In the genomic region with DNA sequence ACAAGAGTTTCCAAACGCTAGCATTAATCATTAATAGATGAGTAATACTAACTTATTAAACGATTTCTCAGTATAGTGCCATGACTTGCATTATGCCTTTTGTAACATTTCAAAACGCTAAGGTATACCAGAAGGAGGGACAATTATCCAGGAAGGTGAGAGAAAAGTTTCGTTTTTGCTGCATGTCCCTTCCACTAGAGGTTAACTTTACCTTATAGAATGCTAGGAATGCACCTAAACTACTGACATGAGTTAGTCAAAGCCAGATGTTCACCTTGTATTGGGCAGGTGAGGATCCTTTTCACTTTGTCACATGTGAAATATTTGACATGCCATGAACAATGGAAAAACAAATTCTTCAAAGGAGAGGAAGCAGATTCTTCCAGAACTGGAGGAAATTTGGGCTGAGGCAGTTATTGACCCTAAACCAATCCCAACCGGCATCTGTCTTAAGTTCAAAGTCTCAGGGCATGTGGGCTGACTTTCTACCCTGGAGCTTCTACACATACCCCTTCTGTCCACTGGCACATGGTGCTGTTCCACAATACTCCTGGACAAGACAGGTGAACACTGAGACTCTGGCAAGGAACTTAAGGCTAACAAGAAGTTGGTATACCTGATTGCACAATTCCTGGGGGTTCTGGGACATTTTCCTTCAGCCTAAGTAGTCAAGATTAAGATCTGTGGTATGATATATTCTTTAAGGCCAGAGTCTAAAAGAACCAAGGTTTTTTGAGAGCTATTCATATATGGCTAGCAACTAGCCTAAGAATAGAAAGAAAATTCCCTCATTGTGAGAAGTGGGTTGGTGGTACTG, we compare ENCODE assay signal across 11 cellular contexts. TPM values are rescaled to one million over a fixed set of nuclear protein-coding genes. Genes with fewer than 3 reads are reported as not detected.
DNase-seq lines count a peak whose midpoint lies in the region; ATAC-seq and TF ChIP-seq lines count a peak whose summit lies in the region.
"Had no signal": no experiment of that assay in that cellular context is flagged by ENCODE, and none has a peak within 500 bp of the region (broad histone marks: within the 10 kb centered on the region; RNA-seq: fewer than 3 reads in every experiment).

No MANE protein-coding gene starts in this region.

- no peaks in the 10 kb centered on the region for H3K27me3 ChIP-seq in right atrium auricular region
- peaks cover 0 to 5% (median 0%) of the 10 kb centered on the region in 45 donors for H3K27me3 ChIP-seq in dorsolateral prefrontal cortex
- peaks cover 28% of the 10 kb centered on the region for H3K27me3 ChIP-seq in mucosa of stomach (ENCODE audit: control insufficient read depth, insufficient read depth, low read length)
- H3K27me3 ChIP-seq in uterus: no peaks in the 10 kb centered on the region

- H3K4me3 ChIP-seq in right atrium auricular region (peak overlapping the region; percentile 78 to 81), dorsolateral prefrontal cortex (peak overlapping the region; percentile 57 to 93 (median 80)), mucosa of stomach (ENCODE audit: low read length) (peak overlapping the region; percentile 82), uterus (peak overlapping the region in 1 of 2 donors; percentile 89)

- TF ChIP-seq CTCF in right atrium auricular region (IDR thresholded peaks at IDR 0.05): no peak
- TF ChIP-seq CTCF in dorsolateral prefrontal cortex (IDR thresholded peaks at IDR 0.05 in 54 of 56, conservative IDR thresholded peaks at IDR 0.05 in 2 of 56; ENCODE audit: low read depth in 1 of 56, partially characterized antibody in 56 of 56): no peak
- TF ChIP-seq CTCF in uterus (IDR thresholded peaks at IDR 0.05): no peak

- no peak for DNase-seq in right atrium auricular region (ENCODE audit: low spot score)
- DNase-seq in left ventricle myocardium superior: no peak
- DNase-seq in dorsolateral prefrontal cortex: no peak
- no peak for DNase-seq in uterus
- DNase-seq in UCSD-AML1 (lab: John Stamatoyannopoulos, UW; ENCODE audit: unreplicated experiment): no peak
- DNase-seq: effector CD4-positive, alpha-beta T cell; NCI-H446; stimulated activated CD8-positive, alpha-beta memory T cell treated with anti-CD3 and anti-CD28 coated beads, Interleukin-4, amount 100 ng/mL, for 48 hours had no signal

- H3K4me1 ChIP-seq in right atrium auricular region (peaks cover 0 to 40% of the 10 kb centered on the region in 2 donors), mucosa of stomach (ENCODE audit: control insufficient read depth, insufficient read depth, low read length) (peaks cover 15% of the 10 kb centered on the region), uterus (peaks cover 0 to 3% of the 10 kb centered on the region in 2 donors)

- intact Hi-C loops in left ventricle myocardium superior (cut with micrococcal nuclease) (no loop called here), dorsolateral prefrontal cortex (cut with DNase I) (loop anchor here (5.0 to 10.0 kb wide), 5 partner anchors 159 to 607 kb away; a partner anchor contains a TSS), uterus (cut with DNase I; ENCODE audit: low total_unique reads) (no loop called here)

- H3K27ac ChIP-seq in right atrium auricular region: peak overlapping the region; percentile 90 to 97
- H3K27ac ChIP-seq in dorsolateral prefrontal cortex: peak overlapping the region in 33 of 59 donors; percentile 3 to 91 (median 84)
- H3K27ac ChIP-seq in uterus: peak overlapping the region; percentile 69 to 77

- ATAC-seq in left ventricle myocardium superior (no peak), HG02623 (IDR thresholded peaks at IDR 0.05; ENCODE audit: unreplicated experiment) (no peak), GM18511 (IDR thresholded peaks at IDR 0.05; ENCODE audit: unreplicated experiment) (no peak)

- peak overlapping the region; percentile 67 for H3K9ac ChIP-seq in mucosa of stomach (ENCODE audit: low read length)

- H3K36me3 ChIP-seq in right atrium auricular region (no peaks in the 10 kb centered on the region), mucosa of stomach (ENCODE audit: control insufficient read depth, insufficient read depth, low read length) (no peaks in the 10 kb centered on the region), uterus (no peaks in the 10 kb centered on the region)

- no peak for TF ChIP-seq POLR2A in uterus (IDR thresholded peaks at IDR 0.05)

- no peaks in the 10 kb centered on the region for H3K9me3 ChIP-seq in right atrium auricular region
- no peaks in the 10 kb centered on the region for H3K9me3 ChIP-seq in mucosa of stomach (ENCODE audit: control insufficient read depth, low read length)
- H3K9me3 ChIP-seq in uterus: no peaks in the 10 kb centered on the region

RNA-seq across cellular contexts. Expression of a gene that starts 2.5 kb away (rescaled TPM):
- 10 to 100 TPM; 45.3 to 66.9 TPM for total RNA-seq in right atrium auricular region
- total RNA-seq in left ventricle myocardium superior: 132 TPM
- total RNA-seq in dorsolateral prefrontal cortex: 10 to 100 TPM in 119 of 120 experiments, 1 to 10 TPM in 1; 4.7 to 39.6 (median 23.5) TPM
- 10 to 100 TPM in 3 of 4 donors, 1 to 10 TPM in 1; 8.5 to 99.5 (median 19.4) TPM for total RNA-seq in uterus

Comparison
In these comparisons a context has a peak if more than half of its experiments do, and no peak if none do; other contexts are left out.
1. intact Hi-C loops: an anchor here in dorsolateral prefrontal cortex (5.0 to 10.0 kb wide); none called in left ventricle myocardium superior and uterus.